ENCODE assay signal across 1 cellular context in genomic region chr5:1239514-1240251, GRCh38.
TF ChIP-seq lines count a peak whose summit lies in the region.

No MANE protein-coding gene starts in this region.

TF ChIP-seq in WTC11, 78 proteins besides CTCF, POLR2A, EP300 and RAD21 (continued from another document):
- TF ChIP-seq HMGA2 (CRISPR knock-in tag; IDR thresholded peaks at IDR 0.05) (no peak), ATF1 (CRISPR knock-in tag; IDR thresholded peaks at IDR 0.05) (no peak), FOXP4 (CRISPR knock-in tag; IDR thresholded peaks at IDR 0.05) (no peak), ZNF512 (CRISPR knock-in tag; IDR thresholded peaks at IDR 0.05; ENCODE audit: borderline replicate concordance) (no peak)
- TF ChIP-seq, protein P1, sequence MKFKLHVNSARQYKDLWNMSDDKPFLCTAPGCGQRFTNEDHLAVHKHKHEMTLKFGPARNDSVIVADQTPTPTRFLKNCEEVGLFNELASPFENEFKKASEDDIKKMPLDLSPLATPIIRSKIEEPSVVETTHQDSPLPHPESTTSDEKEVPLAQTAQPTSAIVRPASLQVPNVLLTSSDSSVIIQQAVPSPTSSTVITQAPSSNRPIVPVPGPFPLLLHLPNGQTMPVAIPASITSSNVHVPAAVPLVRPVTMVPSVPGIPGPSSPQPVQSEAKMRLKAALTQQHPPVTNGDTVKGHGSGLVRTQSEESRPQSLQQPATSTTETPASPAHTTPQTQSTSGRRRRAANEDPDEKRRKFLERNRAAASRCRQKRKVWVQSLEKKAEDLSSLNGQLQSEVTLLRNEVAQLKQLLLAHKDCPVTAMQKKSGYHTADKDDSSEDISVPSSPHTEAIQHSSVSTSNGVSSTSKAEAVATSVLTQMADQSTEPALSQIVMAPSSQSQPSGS (CRISPR knock-in tag; IDR thresholded peaks at IDR 0.05; ENCODE audit: borderline replicate concordance, low read depth): no peak
- TF ChIP-seq, protein P2, sequence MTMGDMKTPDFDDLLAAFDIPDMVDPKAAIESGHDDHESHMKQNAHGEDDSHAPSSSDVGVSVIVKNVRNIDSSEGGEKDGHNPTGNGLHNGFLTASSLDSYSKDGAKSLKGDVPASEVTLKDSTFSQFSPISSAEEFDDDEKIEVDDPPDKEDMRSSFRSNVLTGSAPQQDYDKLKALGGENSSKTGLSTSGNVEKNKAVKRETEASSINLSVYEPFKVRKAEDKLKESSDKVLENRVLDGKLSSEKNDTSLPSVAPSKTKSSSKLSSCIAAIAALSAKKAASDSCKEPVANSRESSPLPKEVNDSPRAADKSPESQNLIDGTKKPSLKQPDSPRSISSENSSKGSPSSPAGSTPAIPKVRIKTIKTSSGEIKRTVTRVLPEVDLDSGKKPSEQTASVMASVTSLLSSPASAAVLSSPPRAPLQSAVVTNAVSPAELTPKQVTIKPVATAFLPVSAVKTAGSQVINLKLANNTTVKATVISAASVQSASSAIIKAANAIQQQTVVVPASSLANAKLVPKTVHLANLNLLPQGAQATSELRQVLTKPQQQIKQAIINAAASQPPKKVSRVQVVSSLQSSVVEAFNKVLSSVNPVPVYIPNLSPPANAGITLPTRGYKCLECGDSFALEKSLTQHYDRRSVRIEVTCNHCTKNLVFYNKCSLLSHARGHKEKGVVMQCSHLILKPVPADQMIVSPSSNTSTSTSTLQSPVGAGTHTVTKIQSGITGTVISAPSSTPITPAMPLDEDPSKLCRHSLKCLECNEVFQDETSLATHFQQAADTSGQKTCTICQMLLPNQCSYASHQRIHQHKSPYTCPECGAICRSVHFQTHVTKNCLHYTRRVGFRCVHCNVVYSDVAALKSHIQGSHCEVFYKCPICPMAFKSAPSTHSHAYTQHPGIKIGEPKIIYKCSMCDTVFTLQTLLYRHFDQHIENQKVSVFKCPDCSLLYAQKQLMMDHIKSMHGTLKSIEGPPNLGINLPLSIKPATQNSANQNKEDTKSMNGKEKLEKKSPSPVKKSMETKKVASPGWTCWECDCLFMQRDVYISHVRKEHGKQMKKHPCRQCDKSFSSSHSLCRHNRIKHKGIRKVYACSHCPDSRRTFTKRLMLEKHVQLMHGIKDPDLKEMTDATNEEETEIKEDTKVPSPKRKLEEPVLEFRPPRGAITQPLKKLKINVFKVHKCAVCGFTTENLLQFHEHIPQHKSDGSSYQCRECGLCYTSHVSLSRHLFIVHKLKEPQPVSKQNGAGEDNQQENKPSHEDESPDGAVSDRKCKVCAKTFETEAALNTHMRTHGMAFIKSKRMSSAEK (CRISPR knock-in tag; IDR thresholded peaks at IDR 0.05; ENCODE audit: borderline replicate concordance): no peak
- TF ChIP-seq, protein P3, sequence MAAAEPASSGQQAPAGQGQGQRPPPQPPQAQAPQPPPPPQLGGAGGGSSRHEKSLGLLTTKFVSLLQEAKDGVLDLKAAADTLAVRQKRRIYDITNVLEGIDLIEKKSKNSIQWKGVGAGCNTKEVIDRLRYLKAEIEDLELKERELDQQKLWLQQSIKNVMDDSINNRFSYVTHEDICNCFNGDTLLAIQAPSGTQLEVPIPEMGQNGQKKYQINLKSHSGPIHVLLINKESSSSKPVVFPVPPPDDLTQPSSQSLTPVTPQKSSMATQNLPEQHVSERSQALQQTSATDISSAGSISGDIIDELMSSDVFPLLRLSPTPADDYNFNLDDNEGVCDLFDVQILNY (CRISPR knock-in tag; IDR thresholded peaks at IDR 0.05): no peak
- TF ChIP-seq, protein P4, sequence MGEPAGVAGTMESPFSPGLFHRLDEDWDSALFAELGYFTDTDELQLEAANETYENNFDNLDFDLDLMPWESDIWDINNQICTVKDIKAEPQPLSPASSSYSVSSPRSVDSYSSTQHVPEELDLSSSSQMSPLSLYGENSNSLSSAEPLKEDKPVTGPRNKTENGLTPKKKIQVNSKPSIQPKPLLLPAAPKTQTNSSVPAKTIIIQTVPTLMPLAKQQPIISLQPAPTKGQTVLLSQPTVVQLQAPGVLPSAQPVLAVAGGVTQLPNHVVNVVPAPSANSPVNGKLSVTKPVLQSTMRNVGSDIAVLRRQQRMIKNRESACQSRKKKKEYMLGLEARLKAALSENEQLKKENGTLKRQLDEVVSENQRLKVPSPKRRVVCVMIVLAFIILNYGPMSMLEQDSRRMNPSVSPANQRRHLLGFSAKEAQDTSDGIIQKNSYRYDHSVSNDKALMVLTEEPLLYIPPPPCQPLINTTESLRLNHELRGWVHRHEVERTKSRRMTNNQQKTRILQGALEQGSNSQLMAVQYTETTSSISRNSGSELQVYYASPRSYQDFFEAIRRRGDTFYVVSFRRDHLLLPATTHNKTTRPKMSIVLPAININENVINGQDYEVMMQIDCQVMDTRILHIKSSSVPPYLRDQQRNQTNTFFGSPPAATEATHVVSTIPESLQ (CRISPR knock-in tag; IDR thresholded peaks at IDR 0.05): no peak
